ENCODE assay signal across 10 cellular contexts in the genomic region with DNA sequence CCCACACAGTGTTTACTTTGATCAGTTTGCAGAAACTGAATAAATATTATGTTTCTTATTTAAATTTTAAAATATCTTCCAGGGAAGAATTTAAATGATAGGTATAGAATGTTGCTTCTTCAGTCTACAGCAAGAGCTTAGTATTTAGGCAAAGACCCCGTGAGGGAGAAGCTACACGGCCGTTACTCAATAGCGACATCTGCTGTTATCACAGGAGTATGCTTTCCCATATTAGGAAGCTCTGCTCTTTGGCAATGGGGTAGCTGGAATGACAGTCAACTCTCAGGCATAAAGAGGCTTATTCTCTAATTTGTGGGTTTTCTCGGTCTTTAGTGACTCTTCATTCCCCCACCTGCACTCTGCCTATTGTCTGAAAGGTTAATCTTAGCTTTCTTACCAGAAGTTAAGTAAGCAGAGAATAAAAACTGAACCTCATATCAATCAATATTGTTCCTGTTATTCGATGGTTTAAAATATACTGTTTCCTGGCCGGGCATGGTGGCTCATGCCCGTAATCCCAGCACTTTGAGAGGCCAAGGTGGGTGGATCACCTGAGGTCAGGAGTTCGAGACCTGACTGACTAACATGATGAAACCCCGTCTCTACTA. TPM values are rescaled to one million over a fixed set of nuclear protein-coding genes. Genes with fewer than 3 reads are reported as not detected.
A peak's percentile ranks its signal among the peaks of the same experiment; 100 is the strongest.
DNase-seq lines count a peak whose midpoint lies in the region; ATAC-seq, FAIRE-seq and TF ChIP-seq lines count a peak whose summit lies in the region.
"Had no signal": no experiment of that assay in that cellular context is flagged by ENCODE, and none has a peak within 500 bp of the region (broad histone marks: within the 10 kb centered on the region; RNA-seq: fewer than 3 reads in every experiment).

No MANE protein-coding gene starts in this region.

- H3K9me3 Mint-ChIP-seq in T-helper 2 cell treated with Interferon-gamma antibody and Interleukin-4, amounts not matched to agents 5 μg/mL and 100 μg/mL, for 36 hours, result no peaks in the 10 kb centered on the region
- H3K9me3 Mint-ChIP-seq in memory B cell, result no peaks in the 10 kb centered on the region

- TF ChIP-seq CTCF in H1 (IDR thresholded peaks at IDR 0.05; ENCODE audit: control extremely low read depth in 1 of 3, insufficient read depth in 1 of 3, low read depth in 1 of 3, low read length in 3 of 3) (peak in 2 of 3 experiments; percentile 88 to 93; a peak in 3 of 4 replicates), thoracic aorta (IDR thresholded peaks at IDR 0.05) (peak; percentile 82)

- no peaks in the 10 kb centered on the region for H3K27me3 ChIP-seq in H1 (replicated peaks in 1 of 4; ENCODE audit: control insufficient read depth in 3 of 4, extremely low read depth in 1 of 4, insufficient read depth in 3 of 4, low read length in 3 of 4)
- no peaks in the 10 kb centered on the region for H3K27me3 ChIP-seq in thoracic aorta (replicated peaks; ENCODE audit: insufficient read depth)
- H3K27me3 ChIP-seq: BLaER1 had no signal

- WGBS in H1 (ENCODE audit: extremely low coverage in 1 of 2, insufficient coverage in 1 of 2, insufficient read length in 1 of 2, insufficient replicate concordance in 2 of 2, low coverage in 1 of 2, low lambda C conversion rate in 2 of 2, missing lambda C conversion rate in 1 of 2), 2 experiments, result 55% methylated on average over 10 of the region's 10 CpGs; no CpG with 5 or more reads in 1 of the 2 experiments

- peaks cover 22% of the 10 kb centered on the region for H3K27me3 Mint-ChIP-seq in T-helper 2 cell treated with Interferon-gamma antibody and Interleukin-4, amounts not matched to agents 5 μg/mL and 100 μg/mL, for 36 hours (ENCODE audit: low read depth)
- peaks cover 10% of the 10 kb centered on the region for H3K27me3 Mint-ChIP-seq in memory B cell

- no peak overlapping the region for H3K27ac ChIP-seq in H1 (ENCODE audit: low read depth, low read length)
- no peak overlapping the region for H3K27ac ChIP-seq in thoracic aorta
- H3K27ac ChIP-seq: BLaER1 had no signal

- H2BK120ac ChIP-seq in H1 (replicated peaks; ENCODE audit: low read depth, low read length), result no peak overlapping the region

- no peak for TF ChIP-seq EP300 in H1 (IDR thresholded peaks at IDR 0.05; ENCODE audit: borderline replicate concordance in 1 of 2, low read depth in 2 of 2, low read length in 2 of 2)

- H3K9ac ChIP-seq in H1 (replicated peaks in 1 of 4; ENCODE audit: extremely low read depth in 1 of 4, low read depth in 3 of 4, low read length in 3 of 4), result no peak overlapping the region
- H3K9ac ChIP-seq: BLaER1 had no signal

- no peak overlapping the region for H3K4ac ChIP-seq in H1 (replicated peaks; ENCODE audit: insufficient read length, low read depth, low read length)

- H3K23me2 ChIP-seq in H1 (ENCODE audit: low read depth, low read length), result no peaks in the 10 kb centered on the region

- H4K5ac ChIP-seq in H1 (ENCODE audit: insufficient read length, low read depth, low read length), result no peak overlapping the region

- no peak overlapping the region for H3K27ac Mint-ChIP-seq in T-helper 2 cell treated with Interferon-gamma antibody and Interleukin-4, amounts not matched to agents 5 μg/mL and 100 μg/mL, for 36 hours
- no peak overlapping the region for H3K27ac Mint-ChIP-seq in memory B cell

- no peak overlapping the region for H3K4me2 ChIP-seq in H1 (ENCODE audit: insufficient read depth in 1 of 2, low read depth in 2 of 2, low read length in 2 of 2)
- H3K4me2 ChIP-seq: BLaER1 had no signal

- H3K36me3 ChIP-seq in H1 (ENCODE audit: control insufficient read depth in 2 of 4, insufficient read depth in 4 of 4, low read length in 3 of 4), result no peaks in the 10 kb centered on the region
- H3K36me3 ChIP-seq in thoracic aorta, result no peaks in the 10 kb centered on the region
- H3K36me3 ChIP-seq: BLaER1 had no signal

- no peak for TF ChIP-seq POLR2A in H1 (IDR thresholded peaks at IDR 0.05; ENCODE audit: control extremely low read depth in 1 of 2, low read depth in 2 of 2, low read length in 2 of 2)

- no peaks in the 10 kb centered on the region for H3K4me1 ChIP-seq in H1 (replicated peaks in 1 of 4; ENCODE audit: control insufficient read depth in 3 of 4, insufficient read depth in 4 of 4, low read length in 3 of 4)
- no peaks in the 10 kb centered on the region for H3K4me1 ChIP-seq in thoracic aorta (ENCODE audit: control insufficient read depth in 1 of 2, low read depth in 2 of 2)

- H2AK5ac ChIP-seq in H1 (ENCODE audit: low read depth, low read length), result no peak overlapping the region

- FAIRE-seq in H1 (lab: Jason Lieb, UNC), result peak; percentile 97
- FAIRE-seq: colon had no signal

- H3K79me1 ChIP-seq in H1 (ENCODE audit: low read depth, low read length), result no peaks in the 10 kb centered on the region

- 0 out of 2 replicates have a peak overlapping the region, but pooled peaks have one; percentile 36 for H2AFZ ChIP-seq in H1 (ENCODE audit: low read length)

- H4K20me1 ChIP-seq in H1 (replicated peaks in 1 of 2; ENCODE audit: control insufficient read depth in 1 of 2, insufficient read depth in 2 of 2, low read length in 2 of 2), result no peaks in the 10 kb centered on the region
- H4K20me1 ChIP-seq: BLaER1 had no signal

- H4K91ac ChIP-seq in H1 (replicated peaks; ENCODE audit: insufficient read length, low read length), result no peak overlapping the region

- H3K18ac ChIP-seq in H1 (ENCODE audit: extremely low read depth, low read length), result no peak overlapping the region

- ATAC-seq in HG02610 (IDR thresholded peaks at IDR 0.05; ENCODE audit: unreplicated experiment) (peak; percentile 77), memory B cell (ENCODE audit: low read depth) (peak; percentile 72), thoracic aorta (ENCODE audit: insufficient number of reproducible peaks, low FRiP score, low read depth) (peak; percentile 46)

- H3K4me1 Mint-ChIP-seq in T-helper 2 cell treated with Interferon-gamma antibody and Interleukin-4, amounts not matched to agents 5 μg/mL and 100 μg/mL, for 36 hours (ENCODE audit: low read depth), result no peaks in the 10 kb centered on the region
- no peaks in the 10 kb centered on the region for H3K4me1 Mint-ChIP-seq in memory B cell

- H4K8ac ChIP-seq in H1 (ENCODE audit: extremely low read depth, insufficient read depth, low read length), result no peak overlapping the region

- no peak overlapping the region for H3K4me3 Mint-ChIP-seq in T-helper 2 cell treated with Interferon-gamma antibody and Interleukin-4, amounts not matched to agents 5 μg/mL and 100 μg/mL, for 36 hours
- H3K4me3 Mint-ChIP-seq in memory B cell, result no peak overlapping the region

- H3K56ac ChIP-seq in H1 (replicated peaks; ENCODE audit: insufficient read length, low read depth, low read length), result no peak overlapping the region

- H2BK15ac ChIP-seq in H1 (ENCODE audit: low read length), result no peak overlapping the region

- TF ChIP-seq RAD21 in H1 (IDR thresholded peaks at IDR 0.05 in 1 of 2, conservative IDR thresholded peaks at IDR 0.05 in 1 of 2; ENCODE audit: low read depth in 2 of 2, low read length in 2 of 2), result peak; percentile 93 to 96

- H3K36me3 Mint-ChIP-seq in T-helper 2 cell treated with Interferon-gamma antibody and Interleukin-4, amounts not matched to agents 5 μg/mL and 100 μg/mL, for 36 hours (ENCODE audit: low read depth), result no peaks in the 10 kb centered on the region
- H3K36me3 Mint-ChIP-seq in memory B cell, result no peaks in the 10 kb centered on the region

- no peaks in the 10 kb centered on the region for H3K79me2 ChIP-seq in H1 (ENCODE audit: control insufficient read depth in 1 of 2, insufficient read depth in 2 of 2, low read length in 2 of 2)

- H3K9me3 ChIP-seq in H1 (ENCODE audit: insufficient read depth in 2 of 2, low read depth in 1 of 2, low read length in 1 of 2) (no peaks in the 10 kb centered on the region), thoracic aorta (no peaks in the 10 kb centered on the region)
- H3K9me3 ChIP-seq: BLaER1 had no signal

- CTCF ChIA-PET in H1 (lab: Charles Lee; ENCODE audit: partially characterized antibody), result interaction anchor here (0.6 to 3.8 kb wide), 61 partner anchors 9 to 600 kb away, joined by 3 to 23 read pairs (median 4); no protein-coding TSS in a partner anchor

- no peak overlapping the region for H3K14ac ChIP-seq in H1 (ENCODE audit: insufficient read length)

- H2BK5ac ChIP-seq in H1 (ENCODE audit: low read depth, low read length), result no peak overlapping the region

- POLR2A ChIA-PET in H1 (lab: Charles Lee; ENCODE audit: partially characterized antibody), result interaction anchor here (1.1 kb wide), 1 partner anchor 231 kb away, joined by 3 read pairs; no protein-coding TSS in a partner anchor

- H3K23ac ChIP-seq in H1 (ENCODE audit: insufficient read length), result no peak overlapping the region

- H2BK12ac ChIP-seq in H1 (ENCODE audit: low read depth, low read length), result no peak overlapping the region

- peak; percentile 57 for DNase-seq in NCI-H1436 (lab: John Stamatoyannopoulos, UW)
- no peak for DNase-seq in NCI-H1436 treated with DMSO at 0.1 percent for 48 hours (lab: John Stamatoyannopoulos, UW)
- DNase-seq in NCI-H2081 treated with DMSO at 0.1 percent for 48 hours (lab: John Stamatoyannopoulos, UW), result peak; percentile 23
- peak; percentile 11 for DNase-seq in T-helper 2 cell treated with Interferon-gamma antibody and Interleukin-4, amounts not matched to agents 5 μg/mL and 100 μg/mL, for 36 hours (ENCODE audit: low spot score)
- DNase-seq in H1 (ENCODE audit: low read depth in 1 of 2, low spot score in 2 of 2), result no peak
- DNase-seq in memory B cell (ENCODE audit: low spot score in 2 of 2), result peak in 1 of 2 donors; percentile 32
- no peak for DNase-seq in thoracic aorta (ENCODE audit: low spot score)

- H3K4me3 ChIP-seq in H1 (ENCODE audit: extremely low read depth in 1 of 4, insufficient read depth in 2 of 4, low read depth in 3 of 4, low read length in 4 of 4) (no peak overlapping the region), thoracic aorta (no peak overlapping the region)
- H3K4me3 ChIP-seq: BLaER1 had no signal

- H2BK20ac ChIP-seq in H1 (ENCODE audit: low read length), result no peak overlapping the region

RNA-seq across cellular contexts. Expression of a gene that starts 13.2 kb away (rescaled TPM):
- total RNA-seq in H1 (2021; fragmentation: NEBNext Ultra II Directional; extraction: Animal tissue kit (Norgen Biotek cat#: 25700)), result 15.5 and 17.0 TPM in 2 replicates
- 7.6 and 7.9 TPM in 2 replicates for polyA plus RNA-seq in H1 (2011; rRNA removed)
- polyA plus RNA-seq in H1 (2011; cell fraction: cytosol; rRNA removed), result 13.1 TPM
- 4.7 TPM for polyA plus RNA-seq in H1 (2011; cell fraction: nucleus; rRNA removed)
- 8.0 to 16.5 TPM (median 12.7 TPM) in 4 replicates for polyA plus RNA-seq in H1 (2012, experiment 1 of 2)
- 1.7 TPM for polyA plus RNA-seq in H1 (2012, experiment 2 of 2)
- polyA plus RNA-seq in H1 (2013, experiment 1 of 2), result 7.0 TPM
- polyA plus RNA-seq in H1 (2013, experiment 2 of 2), result 9.1 TPM
- 10.3 and 10.5 TPM in 2 replicates for polyA minus RNA-seq in H1 (2011; rRNA and poly(A)+ RNA removed)
- 5.7 TPM for polyA minus RNA-seq in H1 (2011; cell fraction: cytosol; rRNA and poly(A)+ RNA removed)
- 12.0 TPM for polyA minus RNA-seq in H1 (2011; cell fraction: nucleus; rRNA and poly(A)+ RNA removed)
- 100 to 1,000 TPM in 1 of 2 donors, 10 to 100 TPM in 1; 99.0 to 115 TPM for total RNA-seq in thoracic aorta

RNA-seq across cellular contexts. Expression of a gene that starts 39.3 kb away (rescaled TPM):
- total RNA-seq in H1 (2021; fragmentation: NEBNext Ultra II Directional; extraction: Animal tissue kit (Norgen Biotek cat#: 25700)), result 19.2 and 22.3 TPM in 2 replicates
- polyA plus RNA-seq in H1 (2011; rRNA removed), result 4.8 and 8.8 TPM in 2 replicates
- polyA plus RNA-seq in H1 (2011; cell fraction: cytosol; rRNA removed), result 9.5 TPM
- polyA plus RNA-seq in H1 (2011; cell fraction: nucleus; rRNA removed), result 5.0 TPM
- 9.0 to 32.5 TPM (median 10.2 TPM) in 4 replicates for polyA plus RNA-seq in H1 (2012, experiment 1 of 2)
- 0.56 TPM for polyA plus RNA-seq in H1 (2012, experiment 2 of 2)
- polyA plus RNA-seq in H1 (2013, experiment 1 of 2), result 7.5 TPM
- polyA plus RNA-seq in H1 (2013, experiment 2 of 2), result 7.7 TPM
- 9.4 and 16.8 TPM in 2 replicates for polyA minus RNA-seq in H1 (2011; rRNA and poly(A)+ RNA removed)
- polyA minus RNA-seq in H1 (2011; cell fraction: cytosol; rRNA and poly(A)+ RNA removed), result 48.9 TPM
- polyA minus RNA-seq in H1 (2011; cell fraction: nucleus; rRNA and poly(A)+ RNA removed), result 24.1 TPM
- total RNA-seq in thoracic aorta, result 10 to 100 TPM; 28.9 to 42.4 TPM

Comparison
In these comparisons a context has a peak if more than half of its experiments do, and no peak if none do; other contexts are left out.
1. DNase-seq: peak in NCI-H1436 (single experiment), NCI-H2081 treated with DMSO at 0.1 percent for 48 hours (single experiment) and T-helper 2 cell treated with Interferon-gamma antibody and Interleukin-4, amounts not matched to agents 5 μg/mL and 100 μg/mL, for 36 hours (single experiment); none in NCI-H1436 treated with DMSO at 0.1 percent for 48 hours (single experiment), H1 (0 of 2) and thoracic aorta (single experiment).
2. Peak in every context shown above with its lines, with median percentiles within 50 percentile points of each other: ATAC-seq.